In genomic region chr21:44899768-44900558, GRCh38 we compare ENCODE assay signal across 2 cellular contexts.
TF ChIP-seq lines count a peak whose summit lies in the region.

No MANE protein-coding gene starts in this region.

TF ChIP-seq in HepG2, 621 proteins besides CTCF, POLR2A, EP300 and RAD21:
- TF ChIP-seq MTA1 (CRISPR knock-in tag; IDR thresholded peaks at IDR 0.05; ENCODE audit: borderline replicate concordance), result no peak
- TF ChIP-seq MED13 (CRISPR knock-in tag; IDR thresholded peaks at IDR 0.05), result no peak
- TF ChIP-seq FOXK2 (IDR thresholded peaks at IDR 0.05), result no peak
- TF ChIP-seq GATAD1 (CRISPR knock-in tag; IDR thresholded peaks at IDR 0.05), result no peak
- no peak for TF ChIP-seq EZH2 (conservative IDR thresholded peaks at IDR 0.05; ENCODE audit: low read depth, low read length)
- no peak for TF ChIP-seq ZNF124 (CRISPR knock-in tag; IDR thresholded peaks at IDR 0.05)
- TF ChIP-seq ZNF180 (CRISPR knock-in tag; IDR thresholded peaks at IDR 0.05; ENCODE audit: borderline replicate concordance, low read depth), result no peak

TF ChIP-seq in K562, 482 proteins besides CTCF, POLR2A, EP300 and RAD21:
- TF ChIP-seq MCM5 (IDR thresholded peaks at IDR 0.05; ENCODE audit: low read depth) (no peak), ZBTB7A (IDR thresholded peaks at IDR 0.05; ENCODE audit: borderline replicate concordance, control insufficient read depth, low read depth, low read length) (no peak), NR2C1 (IDR thresholded peaks at IDR 0.05) (no peak), NR2C1 (tag; IDR thresholded peaks at IDR 0.05) (no peak), ZSCAN32 (CRISPR knock-in tag; IDR thresholded peaks at IDR 0.05) (no peak)
- TF ChIP-seq, protein P1, sequence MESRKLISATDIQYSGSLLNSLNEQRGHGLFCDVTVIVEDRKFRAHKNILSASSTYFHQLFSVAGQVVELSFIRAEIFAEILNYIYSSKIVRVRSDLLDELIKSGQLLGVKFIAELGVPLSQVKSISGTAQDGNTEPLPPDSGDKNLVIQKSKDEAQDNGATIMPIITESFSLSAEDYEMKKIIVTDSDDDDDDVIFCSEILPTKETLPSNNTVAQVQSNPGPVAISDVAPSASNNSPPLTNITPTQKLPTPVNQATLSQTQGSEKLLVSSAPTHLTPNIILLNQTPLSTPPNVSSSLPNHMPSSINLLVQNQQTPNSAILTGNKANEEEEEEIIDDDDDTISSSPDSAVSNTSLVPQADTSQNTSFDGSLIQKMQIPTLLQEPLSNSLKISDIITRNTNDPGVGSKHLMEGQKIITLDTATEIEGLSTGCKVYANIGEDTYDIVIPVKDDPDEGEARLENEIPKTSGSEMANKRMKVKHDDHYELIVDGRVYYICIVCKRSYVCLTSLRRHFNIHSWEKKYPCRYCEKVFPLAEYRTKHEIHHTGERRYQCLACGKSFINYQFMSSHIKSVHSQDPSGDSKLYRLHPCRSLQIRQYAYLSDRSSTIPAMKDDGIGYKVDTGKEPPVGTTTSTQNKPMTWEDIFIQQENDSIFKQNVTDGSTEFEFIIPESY (CRISPR knock-in tag; IDR thresholded peaks at IDR 0.05), result peak; percentile 51; the same call in 1 of the 2 replicates
